Comparison of ENCODE assay signal across 21 cellular contexts in genomic region chr17:6683081-6683684, GRCh38. TPM values are rescaled to one million over a fixed set of nuclear protein-coding genes. Genes with fewer than 3 reads are reported as not detected.
"Had no signal": no experiment of that assay in that cellular context is flagged by ENCODE, and none has a peak within 500 bp of the region (broad histone marks: within the 10 kb centered on the region; RNA-seq: fewer than 3 reads in every experiment).

No MANE protein-coding gene starts in this region.

- ATAC-seq: effector memory CD8-positive, alpha-beta T cell; gastroesophageal sphincter; natural killer cell treated with Interleukin-12 subunit alpha and Interleukin-12 subunit beta and Interleukin-15 and Interleukin-18, amount 100 ng/mL, for 72 hours had no signal

- H3K4me3 ChIP-seq: esophagus squamous epithelium, gastroesophageal sphincter, left ventricle myocardium inferior, lung, neural progenitor cell, ovary, right atrium auricular region had no signal

- H3K4me2 ChIP-seq: neural progenitor cell had no signal

- H3K9ac ChIP-seq: neural progenitor cell had no signal

- DNase-seq: effector memory CD8-positive, alpha-beta T cell; esophagus squamous epithelium; foreskin fibroblast; glutamatergic neuron; islet precursor cell; left ventricle myocardium inferior; mesenchymal stem cell; midbrain; nucleus accumbens; ovary; small intestine; stimulated activated CD4-positive, alpha-beta T cell treated with anti-CD3 and anti-CD28 coated beads, Interleukin-12 subunit alpha, Interleukin-12 subunit beta, amount 100 ng/mL, for 4 hours; stimulated activated naive CD4-positive, alpha-beta T cell; trophoblast cell had no signal

- H3K9me3 ChIP-seq: esophagus squamous epithelium, gastroesophageal sphincter, left ventricle myocardium inferior, ovary, right atrium auricular region had no signal

- H3K4me1 ChIP-seq: gastroesophageal sphincter, left ventricle myocardium inferior, neural progenitor cell, right atrium auricular region had no signal

- FAIRE-seq: small intestine had no signal

- H2AFZ ChIP-seq: neural progenitor cell had no signal

- H3K36me3 Mint-ChIP-seq: natural killer cell treated with Interleukin-12 subunit alpha and Interleukin-12 subunit beta and Interleukin-15 and Interleukin-18, amount 100 ng/mL, for 72 hours; neural progenitor cell had no signal

- H3K36me3 ChIP-seq: esophagus squamous epithelium, gastroesophageal sphincter, left ventricle myocardium inferior, neural progenitor cell, ovary, right atrium auricular region had no signal

- H3K27me3 ChIP-seq: neural progenitor cell, ovary, right atrium auricular region had no signal

- H3K27ac Mint-ChIP-seq: effector memory CD8-positive, alpha-beta T cell; natural killer cell treated with Interleukin-12 subunit alpha and Interleukin-12 subunit beta and Interleukin-15 and Interleukin-18, amount 100 ng/mL, for 72 hours; neural progenitor cell had no signal

- H3K9me3 Mint-ChIP-seq: effector memory CD8-positive, alpha-beta T cell; natural killer cell treated with Interleukin-12 subunit alpha and Interleukin-12 subunit beta and Interleukin-15 and Interleukin-18, amount 100 ng/mL, for 72 hours; neural progenitor cell had no signal

- H3K27ac ChIP-seq: epithelial cell of prostate, esophagus squamous epithelium, gastroesophageal sphincter, left ventricle myocardium inferior, neural progenitor cell, ovary, right atrium auricular region had no signal

- H3K4me3 Mint-ChIP-seq: effector memory CD8-positive, alpha-beta T cell; natural killer cell treated with Interleukin-12 subunit alpha and Interleukin-12 subunit beta and Interleukin-15 and Interleukin-18, amount 100 ng/mL, for 72 hours; neural progenitor cell had no signal

RNA-seq across cellular contexts. Expression of gene SLC13A5, which starts 30.0 kb away (rescaled TPM):
- total RNA-seq: left ventricle myocardium inferior; natural killer cell treated with Interleukin-12 subunit alpha and Interleukin-12 subunit beta and Interleukin-15 and Interleukin-18, amount 100 ng/mL, for 72 hours; right atrium auricular region; urinary bladder had no signal
- polyA plus RNA-seq: lung had no signal
